In the genomic region with DNA sequence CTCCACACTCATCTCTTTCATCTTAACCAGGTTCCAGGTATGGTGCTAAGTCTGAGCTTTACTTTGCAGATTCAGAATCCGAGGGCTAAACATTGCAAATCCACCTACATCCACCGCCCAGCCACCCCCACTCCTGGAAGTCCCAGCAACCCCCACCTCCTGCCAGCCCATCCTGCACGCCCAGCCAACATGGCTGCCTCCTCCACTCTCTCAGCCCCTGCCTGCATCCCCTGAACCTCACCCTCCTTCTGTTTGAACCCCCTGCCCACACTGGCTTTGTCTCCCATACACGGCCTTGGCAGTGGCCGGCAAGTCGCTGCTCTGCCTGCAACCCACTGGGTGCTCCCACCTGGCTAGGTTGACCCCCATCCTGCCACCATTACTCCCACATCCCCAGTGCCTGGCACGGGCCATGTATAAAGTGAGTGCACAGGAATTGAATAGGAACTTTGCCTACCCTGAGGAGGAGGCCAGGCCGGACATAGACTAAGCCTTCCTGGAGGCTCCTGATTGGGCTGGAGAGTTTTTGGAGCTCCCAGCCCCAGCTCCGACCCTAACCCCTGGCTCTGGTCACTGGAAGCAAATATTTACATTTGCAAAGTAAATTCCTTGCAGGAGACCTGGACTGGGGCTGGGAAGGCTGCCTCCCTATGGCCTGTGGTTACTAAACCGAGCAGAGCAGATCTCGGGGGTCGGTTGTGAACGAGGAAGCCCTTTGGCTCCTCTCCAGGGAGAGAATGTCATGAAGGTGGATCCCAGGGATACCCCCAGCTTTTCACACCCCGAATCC, we compare ENCODE assay signal across 20 cellular contexts. TPM values are rescaled to one million over a fixed set of nuclear protein-coding genes. Genes with fewer than 3 reads are reported as not detected.
DNase-seq lines count a peak whose midpoint lies in the region; ATAC-seq and TF ChIP-seq lines count a peak whose summit lies in the region.
"Had no signal": no experiment of that assay in that cellular context is flagged by ENCODE, and none has a peak within 500 bp of the region (broad histone marks: within the 10 kb centered on the region; RNA-seq: fewer than 3 reads in every experiment).

No MANE protein-coding gene starts in this region.

- H3K36me3 Mint-ChIP-seq in GM23338 (ENCODE audit: low read depth) (no peaks in the 10 kb centered on the region), progenitor cell of endocrine pancreas (ENCODE audit: insufficient read depth) (no peaks in the 10 kb centered on the region)
- H3K36me3 Mint-ChIP-seq: activated naive CD8-positive, alpha-beta T cell; CD8-positive, alpha-beta memory T cell; memory B cell; natural killer cell had no signal

- H3K9me3 ChIP-seq in NT2/D1 (ENCODE audit: insufficient read depth, low read length), result no peaks in the 10 kb centered on the region
- H3K9me3 ChIP-seq: heart right ventricle, SJSA1, testis had no signal

- H3K36me3 ChIP-seq in GM23338 (ENCODE audit: insufficient read depth) (no peaks in the 10 kb centered on the region), NT2/D1 (ENCODE audit: insufficient read depth, insufficient read length, low read length) (no peaks in the 10 kb centered on the region)
- H3K36me3 ChIP-seq: heart right ventricle had no signal

- H3K27me3 ChIP-seq in GM23338 (ENCODE audit: insufficient read depth) (no peaks in the 10 kb centered on the region), NT2/D1 (ENCODE audit: insufficient read depth, insufficient read length) (no peaks in the 10 kb centered on the region)
- H3K27me3 ChIP-seq: SJSA1, testis had no signal

- peak overlapping the region; percentile 64 for H3K9ac ChIP-seq in NT2/D1 (ENCODE audit: insufficient read length, low read depth)
- H3K9ac ChIP-seq: GM23248 had no signal

- H3K4me1 Mint-ChIP-seq in GM23338, result peaks cover 18% of the 10 kb centered on the region
- H3K4me1 Mint-ChIP-seq in progenitor cell of endocrine pancreas (ENCODE audit: low read depth), result peaks cover 15% of the 10 kb centered on the region
- H3K4me1 Mint-ChIP-seq: CD8-positive, alpha-beta memory T cell; memory B cell; natural killer cell had no signal

- no peak overlapping the region for H3K4me3 ChIP-seq in GM23338
- no peak overlapping the region for H3K4me3 ChIP-seq in NT2/D1 (ENCODE audit: insufficient read length, low read depth)
- H3K4me3 ChIP-seq: GM23248, heart right ventricle, SJSA1, testis had no signal

- H3K4me3 Mint-ChIP-seq in GM23338, result no peak overlapping the region
- peak overlapping the region; percentile 51 for H3K4me3 Mint-ChIP-seq in progenitor cell of endocrine pancreas (ENCODE audit: low read depth)
- H3K4me3 Mint-ChIP-seq: activated naive CD8-positive, alpha-beta T cell; CD8-positive, alpha-beta memory T cell; memory B cell; natural killer cell had no signal

- DNase-seq in GM23338 (ENCODE audit: low spot score) (peak; percentile 44), NT2/D1 (ENCODE audit: low read depth, low spot score) (no peak), iPS-NIHi7 (ENCODE audit: extremely low spot score) (peak; percentile 66), progenitor cell of endocrine pancreas (ENCODE audit: low spot score, unreplicated experiment) (no peak), NCI-H2081 treated with DMSO at 0.1 percent for 48 hours (lab: John Stamatoyannopoulos, UW) (no peak), SW 1271 (lab: John Stamatoyannopoulos, UW) (no peak), anterior cingulate cortex (lab: John Stamatoyannopoulos, UW) (no peak)
- DNase-seq: activated CD4-positive, CD25-positive, alpha-beta regulatory T cell treated with anti-CD3 and anti-CD28 coated beads, Interleukin-2, amount 50 U/mL, for 72 hours; CD8-positive, alpha-beta memory T cell; GM23248; heart right ventricle; natural killer cell; NCI-H1436 treated with DMSO at 0.1 percent for 48 hours; testis had no signal

- peaks cover 15% of the 10 kb centered on the region for H3K27me3 Mint-ChIP-seq in GM23338 (ENCODE audit: insufficient read depth, low read depth, poor library complexity)
- H3K27me3 Mint-ChIP-seq in progenitor cell of endocrine pancreas, result no peaks in the 10 kb centered on the region
- H3K27me3 Mint-ChIP-seq: activated naive CD8-positive, alpha-beta T cell; CD8-positive, alpha-beta memory T cell had no signal

- peak overlapping the region; percentile 38; the same call in 1 of the 2 replicates for H2AFZ ChIP-seq in GM23338
- H2AFZ ChIP-seq: GM23248 had no signal

- no peak overlapping the region for H3K27ac ChIP-seq in GM23338 (ENCODE audit: low read depth)
- H3K27ac ChIP-seq: GM23248, heart right ventricle, SJSA1, testis had no signal

- H3K4me1 ChIP-seq in GM23338 (ENCODE audit: insufficient read depth) (peaks cover 6% of the 10 kb centered on the region; the same call in 1 of the 2 replicates), NT2/D1 (ENCODE audit: insufficient read depth, insufficient read length) (peaks cover 13% of the 10 kb centered on the region)

- no peaks in the 10 kb centered on the region for H3K9me2 ChIP-seq in GM23338 (ENCODE audit: insufficient read depth)

- H4K20me1 ChIP-seq in GM23338 (replicated peaks; ENCODE audit: insufficient read depth), result no peaks in the 10 kb centered on the region; the same call in 1 of the 2 replicates

- no peaks in the 10 kb centered on the region for H3F3A ChIP-seq in GM23338 (replicated peaks; ENCODE audit: low read depth)

- H3K4me2 ChIP-seq in GM23338, result peak overlapping the region; percentile 57

- H3K27ac Mint-ChIP-seq in GM23338 (no peak overlapping the region), progenitor cell of endocrine pancreas (peak overlapping the region; percentile 95)
- H3K27ac Mint-ChIP-seq: activated naive CD8-positive, alpha-beta T cell; CD8-positive, alpha-beta memory T cell; memory B cell; natural killer cell had no signal

- TF ChIP-seq CTCF in GM23338 (conservative IDR thresholded peaks at IDR 0.05; ENCODE audit: low read depth in 2 of 2), result peak in 1 of 2 experiments; percentile 17; a peak in 1 of 4 replicates
- no peak for TF ChIP-seq CTCF in progenitor cell of endocrine pancreas (IDR thresholded peaks at IDR 0.05; ENCODE audit: unreplicated experiment)

- ATAC-seq in GM23338, result peak; percentile 69
- ATAC-seq: heart right ventricle, natural killer cell, Panc1 had no signal

- H3K9me3 Mint-ChIP-seq in GM23338 (no peaks in the 10 kb centered on the region), progenitor cell of endocrine pancreas (ENCODE audit: low read depth) (no peaks in the 10 kb centered on the region)
- H3K9me3 Mint-ChIP-seq: CD8-positive, alpha-beta memory T cell; memory B cell; natural killer cell had no signal

- no peaks in the 10 kb centered on the region for H3K79me2 ChIP-seq in GM23338 (replicated peaks; ENCODE audit: insufficient read depth)

TF ChIP-seq in GM23338, 12 proteins besides CTCF, POLR2A, EP300 and RAD21 (continues in another document):
- TF ChIP-seq ZNF114 (CRISPR knock-in tag; IDR thresholded peaks at IDR 0.05) (no peak), NANOG (IDR thresholded peaks at IDR 0.05; ENCODE audit: borderline replicate concordance) (no peak), STAT1 (IDR thresholded peaks at IDR 0.05; ENCODE audit: unreplicated experiment) (no peak), ZNF331 (CRISPR knock-in tag; IDR thresholded peaks at IDR 0.05; ENCODE audit: low read depth) (no peak), JUNB (IDR thresholded peaks at IDR 0.05; ENCODE audit: unreplicated experiment) (no peak), CREB1 (CRISPR knock-in tag; IDR thresholded peaks at IDR 0.05; ENCODE audit: low read depth) (no peak), POLR2AphosphoS5 (IDR thresholded peaks at IDR 0.05; ENCODE audit: low read depth) (no peak), ETS1 (IDR thresholded peaks at IDR 0.05) (no peak)
- TF ChIP-seq, protein P1, sequence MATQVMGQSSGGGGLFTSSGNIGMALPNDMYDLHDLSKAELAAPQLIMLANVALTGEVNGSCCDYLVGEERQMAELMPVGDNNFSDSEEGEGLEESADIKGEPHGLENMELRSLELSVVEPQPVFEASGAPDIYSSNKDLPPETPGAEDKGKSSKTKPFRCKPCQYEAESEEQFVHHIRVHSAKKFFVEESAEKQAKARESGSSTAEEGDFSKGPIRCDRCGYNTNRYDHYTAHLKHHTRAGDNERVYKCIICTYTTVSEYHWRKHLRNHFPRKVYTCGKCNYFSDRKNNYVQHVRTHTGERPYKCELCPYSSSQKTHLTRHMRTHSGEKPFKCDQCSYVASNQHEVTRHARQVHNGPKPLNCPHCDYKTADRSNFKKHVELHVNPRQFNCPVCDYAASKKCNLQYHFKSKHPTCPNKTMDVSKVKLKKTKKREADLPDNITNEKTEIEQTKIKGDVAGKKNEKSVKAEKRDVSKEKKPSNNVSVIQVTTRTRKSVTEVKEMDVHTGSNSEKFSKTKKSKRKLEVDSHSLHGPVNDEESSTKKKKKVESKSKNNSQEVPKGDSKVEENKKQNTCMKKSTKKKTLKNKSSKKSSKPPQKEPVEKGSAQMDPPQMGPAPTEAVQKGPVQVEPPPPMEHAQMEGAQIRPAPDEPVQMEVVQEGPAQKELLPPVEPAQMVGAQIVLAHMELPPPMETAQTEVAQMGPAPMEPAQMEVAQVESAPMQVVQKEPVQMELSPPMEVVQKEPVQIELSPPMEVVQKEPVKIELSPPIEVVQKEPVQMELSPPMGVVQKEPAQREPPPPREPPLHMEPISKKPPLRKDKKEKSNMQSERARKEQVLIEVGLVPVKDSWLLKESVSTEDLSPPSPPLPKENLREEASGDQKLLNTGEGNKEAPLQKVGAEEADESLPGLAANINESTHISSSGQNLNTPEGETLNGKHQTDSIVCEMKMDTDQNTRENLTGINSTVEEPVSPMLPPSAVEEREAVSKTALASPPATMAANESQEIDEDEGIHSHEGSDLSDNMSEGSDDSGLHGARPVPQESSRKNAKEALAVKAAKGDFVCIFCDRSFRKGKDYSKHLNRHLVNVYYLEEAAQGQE (IDR thresholded peaks at IDR 0.05; ENCODE audit: unreplicated experiment), result no peak

RNA-seq across cellular contexts. Expression of gene EMID1, which starts 14.4 kb away (rescaled TPM):
- total RNA-seq in GM23338 (2014; rRNA removed; shearing (Covaris generic)), result 13.2 and 13.4 TPM in 2 replicates
- polyA plus RNA-seq in GM23338 (2016; fragmentation: Nextera tagmentation; extraction: Ambion mirVana), result 3.0 and 3.5 TPM in 2 replicates
- 18.9 and 20.6 TPM in 2 replicates for total RNA-seq in progenitor cell of endocrine pancreas
- total RNA-seq: activated CD8-positive, alpha-beta memory T cell treated with anti-CD3 and anti-CD28 coated beads for 36 hours; CD8-positive, alpha-beta memory T cell; GM23248; HT-29 had no signal
- polyA plus RNA-seq: GM23248 had no signal

RNA-seq across cellular contexts. Expression of gene RHBDD3, which starts 47.7 kb away (rescaled TPM):
- 95.6 and 115 TPM in 2 replicates for total RNA-seq in GM23338 (2014; rRNA removed; shearing (Covaris generic))
- 55.0 and 60.3 TPM in 2 replicates for polyA plus RNA-seq in GM23338 (2016; fragmentation: Nextera tagmentation; extraction: Ambion mirVana)
- 65.1 and 66.4 TPM in 2 replicates for total RNA-seq in progenitor cell of endocrine pancreas

RNA-seq across cellular contexts. Expression of gene EWSR1, which starts 48.0 kb away (rescaled TPM):
- 390 and 427 TPM in 2 replicates for total RNA-seq in GM23338 (2014; rRNA removed; shearing (Covaris generic))
- 382 and 391 TPM in 2 replicates for polyA plus RNA-seq in GM23338 (2016; fragmentation: Nextera tagmentation; extraction: Ambion mirVana)
- 442 and 443 TPM in 2 replicates for total RNA-seq in progenitor cell of endocrine pancreas

Comparison
In these comparisons a context has a peak if more than half of its experiments do, and no peak if none do; other contexts are left out.
1. DNase-seq: peak in GM23338 (single experiment) and iPS-NIHi7 (single experiment); none in NT2/D1 (single experiment), progenitor cell of endocrine pancreas (single experiment), NCI-H2081 treated with DMSO at 0.1 percent for 48 hours (single experiment), SW 1271 (0 of 2) and anterior cingulate cortex (0 of 58).